8 cellular contexts compared by ENCODE assay signal in genomic region chr6:169724554-169725269, GRCh38. TPM values are rescaled to one million over a fixed set of nuclear protein-coding genes. Genes with fewer than 3 reads are reported as not detected.
A peak's percentile ranks its signal among the peaks of the same experiment; 100 is the strongest.
DNase-seq lines count a peak whose midpoint lies in the region; ATAC-seq and TF ChIP-seq lines count a peak whose summit lies in the region.

No MANE protein-coding gene starts in this region.

- H3K27me3 ChIP-seq in HAP-1 (ENCODE audit: low read depth): no peaks in the 10 kb centered on the region

- intact Hi-C loops in left colon (cut with DNase I, micrococcal nuclease): no loop called here

- in situ Hi-C loops in HAP-1 (cut with MboI; ENCODE audit: low sequenced_read_pairs): no loop called here

- peak; percentile 57 for ATAC-seq in left colon

- TF ChIP-seq POLR2A in NB4 (IDR thresholded peaks at IDR 0.05; ENCODE audit: extremely low read depth, insufficient read length): peak; percentile 54

- peaks cover 16% of the 10 kb centered on the region for H3K4me1 ChIP-seq in HAP-1

- H3K36me3 ChIP-seq in HAP-1 (replicated peaks): no peaks in the 10 kb centered on the region

- H3K4me3 ChIP-seq in GM12865 (ENCODE audit: low read depth, low read length): peak overlapping the region; percentile 58
- peak overlapping the region; percentile 48 for H3K4me3 ChIP-seq in HAP-1
- H3K4me3 ChIP-seq in NB4 (ENCODE audit: low read depth, low read length): peak overlapping the region; percentile 72

- TF ChIP-seq CTCF in GM12865 (IDR thresholded peaks at IDR 0.05; ENCODE audit: insufficient read depth, low read depth, low read length, missing control alignments) (no peak), NB4 (IDR thresholded peaks at IDR 0.05; ENCODE audit: low read depth, low read length) (no peak)

- H3K9me3 ChIP-seq in HAP-1: no peaks in the 10 kb centered on the region

- DNase-seq in GM12865 (ENCODE audit: low read depth) (peak; percentile 71), HAP-1 (ENCODE audit: low spot score in 2 of 2) (peak; percentile 47 to 80), NB4 (ENCODE audit: low read depth) (peak; percentile 88), cerebellum (ENCODE audit: low spot score) (peak; percentile 62), left colon (peak; percentile 41 to 64), OCI-M2 (lab: John Stamatoyannopoulos, UW; ENCODE audit: unreplicated experiment) (no peak)
- peak; percentile 62 for DNase-seq in activated CD4-positive, CD25-positive, alpha-beta regulatory T cell treated with anti-CD3 and anti-CD28 coated beads, Interleukin-2, amount 50 U/mL, for 72 hours
- peak; percentile 71 for DNase-seq in stimulated activated CD4-positive, alpha-beta T cell treated with anti-CD3 and anti-CD28 coated beads, Interleukin-2, amount 100 ng/mL, for 4 hours (ENCODE audit: low read depth)

RNA-seq across cellular contexts. Expression of gene PHF10, which starts 0.4 kb away (rescaled TPM):
- total RNA-seq in cerebellum (46.2 TPM), left colon (10 to 100 TPM; 29.0 to 29.6 TPM)

RNA-seq across cellular contexts. Expression of gene C6orf120, which starts 22.8 kb away (rescaled TPM):
- 18.6 TPM for total RNA-seq in cerebellum
- 10 to 100 TPM; 25.2 to 32.7 TPM for total RNA-seq in left colon

RNA-seq across cellular contexts. Expression of gene WDR27, which starts 22.9 kb away (rescaled TPM):
- 65.5 TPM for total RNA-seq in cerebellum
- total RNA-seq in left colon: 10 to 100 TPM; 33.4 to 46.9 TPM

RNA-seq across cellular contexts. Expression of gene DYNLT2, which starts 26.7 kb away (rescaled TPM):
- total RNA-seq in cerebellum: 2.9 TPM
- 1 to 10 TPM; 1.3 to 1.6 TPM for total RNA-seq in left colon

RNA-seq across cellular contexts. Expression of gene ERMARD, which starts 26.7 kb away (rescaled TPM):
- total RNA-seq in cerebellum (29.7 TPM), left colon (10 to 100 TPM; 15.3 to 16.9 TPM)
